Comparison of ENCODE assay signal across 11 cellular contexts in genomic region chr3:31220431-31220830, GRCh38.
"Had no signal": no experiment of that assay in that cellular context is flagged by ENCODE, and none has a peak within 500 bp of the region (broad histone marks: within the 10 kb centered on the region; RNA-seq: fewer than 3 reads in every experiment).

No MANE protein-coding gene starts in this region.

- H3K27me3 ChIP-seq: ascending aorta, sigmoid colon, spleen had no signal

- ATAC-seq: activated CD4-positive, CD25-positive, alpha-beta regulatory T cell treated with anti-CD3 and anti-CD28 coated beads, Interleukin-2, amount 50 U/mL, for 24 hours; activated CD8-positive, alpha-beta T cell treated with anti-CD3 and anti-CD28 coated beads for 36 hours had no signal

- H3K9me3 ChIP-seq: ascending aorta, sigmoid colon, spleen had no signal

- H3K4me3 ChIP-seq: ascending aorta, lung, sigmoid colon, spleen had no signal

- H3K4me1 ChIP-seq: ascending aorta, parathyroid adenoma had no signal

- H3K27ac Mint-ChIP-seq: activated CD8-positive, alpha-beta T cell treated with anti-CD3 and anti-CD28 coated beads for 36 hours; activated T-helper 2 cell treated with anti-CD3 and anti-CD28 coated beads, Interferon-gamma antibody, Interleukin-2, Interleukin-4, amounts not matched to agents 10 μg/mL and 5 μg/mL and 100 μg/mL, durations not matched to agents 14 hours and 24 hours and 36 hours had no signal

- H3K27me3 Mint-ChIP-seq: activated CD8-positive, alpha-beta T cell treated with anti-CD3 and anti-CD28 coated beads for 36 hours had no signal

- H3K27ac ChIP-seq: ascending aorta, parathyroid adenoma, sigmoid colon, spleen had no signal

- DNase-seq: activated CD8-positive, alpha-beta memory T cell treated with anti-CD3 and anti-CD28 coated beads, Interleukin-2, amount 50 U/mL, for 48 hours; activated CD8-positive, alpha-beta T cell treated with anti-CD3 and anti-CD28 coated beads for 36 hours; midbrain; sigmoid colon; spleen; T1000 had no signal

- H3K36me3 ChIP-seq: ascending aorta, sigmoid colon, spleen had no signal

- H3K4me3 Mint-ChIP-seq: activated CD8-positive, alpha-beta T cell treated with anti-CD3 and anti-CD28 coated beads for 36 hours had no signal
